31 cellular contexts compared by ENCODE assay signal in genomic region chr1:232146514-232146913, GRCh38.
"Had no signal": no experiment of that assay in that cellular context is flagged by ENCODE, and none has a peak within 500 bp of the region (broad histone marks: within the 10 kb centered on the region; RNA-seq: fewer than 3 reads in every experiment).

No MANE protein-coding gene starts in this region.

- DNase-seq: Karpas-422, Kasumi-1, MG63, MM.1S, MV-4-11, NCI-H1048, NCI-H1092, NCI-H1092 treated with DMSO at 0.1 percent for 48 hours, NCI-H1105, NCI-H1105 treated with DMSO at 0.1 percent for 48 hours, NCI-H1417 treated with DMSO at 0.1 percent for 48 hours, NCI-H1436, NCI-H1436 treated with DMSO at 0.1 percent for 48 hours, NCI-H146, NCI-H1694, NCI-H1694 treated with DMSO at 0.1 percent for 48 hours, NCI-H187, NCI-H187 treated with DMSO at 0.1 percent for 48 hours, NCI-H1930, NCI-H2029, NCI-H2029 treated with DMSO at 0.1 percent for 48 hours, NCI-H2081, NCI-H2081 treated with DMSO at 0.1 percent for 48 hours, NCI-H2107, NCI-H2171, NCI-H2171 treated with DMSO at 0.1 percent for 48 hours, NCI-H2227 treated with DMSO at 0.1 percent for 48 hours, NCI-H226, NCI-H345, NCI-H510A, NCI-H510A treated with DMSO at 0.1 percent for 48 hours had no signal

- H3K4me3 ChIP-seq: MG63 had no signal

- H3K27me3 ChIP-seq: MG63 had no signal

- H3K9me3 ChIP-seq: MG63 had no signal
